In genomic region chr12:27779416-27779815, GRCh38 we compare ENCODE assay signal across 9 cellular contexts. TPM values are rescaled to one million over a fixed set of nuclear protein-coding genes. Genes with fewer than 3 reads are reported as not detected.
DNase-seq lines count a peak whose midpoint lies in the region; ATAC-seq, FAIRE-seq and TF ChIP-seq lines count a peak whose summit lies in the region.
"Had no signal": no experiment of that assay in that cellular context is flagged by ENCODE, and none has a peak within 500 bp of the region (broad histone marks: within the 10 kb centered on the region; RNA-seq: fewer than 3 reads in every experiment).

No MANE protein-coding gene starts in this region.

- peak overlapping the region; percentile 83 to 97 (median 94) for H3K9ac ChIP-seq in BLaER1 treated with 17β-estradiol and CSF1 and Interleukin-3, amounts not matched to agents 10 nM and 100 nM

- peak overlapping the region; percentile 77 for H3K4me3 Mint-ChIP-seq in MCF 10A (ENCODE audit: unreplicated experiment)
- H3K4me3 Mint-ChIP-seq in stimulated activated naive CD8-positive, alpha-beta T cell treated with anti-CD3 and anti-CD28 coated beads, Interleukin-15, Interleukin-2, amounts not matched to agents 100 ng/mL and 50 ng/mL, for 24 hours = peak overlapping the region; percentile 78

- peaks cover 0 to 4% (median 0%) of the 10 kb centered on the region in 11 experiments; a peak in 2 of 22 replicates for H3K9me3 ChIP-seq in BLaER1 treated with 17β-estradiol and CSF1 and Interleukin-3, amounts not matched to agents 10 nM and 100 nM (replicated peaks in 1 of 11)
- H3K9me3 ChIP-seq in OCI-LY7 (ENCODE audit: low read length) = no peaks in the 10 kb centered on the region
- no peaks in the 10 kb centered on the region for H3K9me3 ChIP-seq in left lung

- peaks cover 0 to 33% (median 21%) of the 10 kb centered on the region in 11 experiments; a peak in 13 of 22 replicates for H3K36me3 ChIP-seq in BLaER1 treated with 17β-estradiol and CSF1 and Interleukin-3, amounts not matched to agents 10 nM and 100 nM
- H3K36me3 ChIP-seq in OCI-LY7 (ENCODE audit: insufficient read depth, low read length) (peaks cover 10% of the 10 kb centered on the region; the same call in 1 of the 2 replicates), left lung (no peaks in the 10 kb centered on the region)

- no peaks in the 10 kb centered on the region for H3K9me2 ChIP-seq in OCI-LY7 (ENCODE audit: insufficient read depth, low read length)

- peak; percentile 50 for DNase-seq in OCI-LY7 (ENCODE audit: low spot score)
- no peak for DNase-seq in MCF 10A (ENCODE audit: unreplicated experiment)
- DNase-seq in left lung = no peak
- no peak for DNase-seq in D721Med (ENCODE audit: insufficient read length, low spot score)

- no peak overlapping the region for H3K27ac Mint-ChIP-seq in MCF 10A (ENCODE audit: low read depth, unreplicated experiment)
- H3K27ac Mint-ChIP-seq in stimulated activated naive CD8-positive, alpha-beta T cell treated with anti-CD3 and anti-CD28 coated beads, Interleukin-15, Interleukin-2, amounts not matched to agents 100 ng/mL and 50 ng/mL, for 24 hours = peak overlapping the region; percentile 74

- ATAC-seq in GM18873 (IDR thresholded peaks at IDR 0.05; ENCODE audit: low FRiP score, unreplicated experiment) = peak; percentile 9
- peak; percentile 9 for ATAC-seq in HG03139 (IDR thresholded peaks at IDR 0.05; ENCODE audit: unreplicated experiment)
- ATAC-seq in left lung = no peak

- H3K27me3 Mint-ChIP-seq in MCF 10A (ENCODE audit: insufficient read depth, unreplicated experiment) = no peaks in the 10 kb centered on the region
- H3K27me3 Mint-ChIP-seq in stimulated activated naive CD8-positive, alpha-beta T cell treated with anti-CD3 and anti-CD28 coated beads, Interleukin-15, Interleukin-2, amounts not matched to agents 100 ng/mL and 50 ng/mL, for 24 hours = no peaks in the 10 kb centered on the region

- peaks cover 19% of the 10 kb centered on the region; the same call in 1 of the 2 replicates for H3K79me2 ChIP-seq in OCI-LY7 (ENCODE audit: insufficient read depth, low read depth, low read length)

- no peaks in the 10 kb centered on the region for H3K27me3 ChIP-seq in BLaER1 treated with 17β-estradiol and CSF1 and Interleukin-3, amounts not matched to agents 10 nM and 100 nM
- H3K27me3 ChIP-seq in left lung = no peaks in the 10 kb centered on the region

- H3K27ac ChIP-seq in BLaER1 treated with 17β-estradiol and CSF1 and Interleukin-3, amounts not matched to agents 10 nM and 100 nM = peak overlapping the region; percentile 76 to 98 (median 95)
- H3K27ac ChIP-seq in OCI-LY7 (ENCODE audit: low read depth, low read length, poor library complexity, severe bottlenecking) (peak overlapping the region; percentile 58), left lung (peak overlapping the region; percentile 84 to 86)

- no TSS peak for BruUV-seq in OCI-LY7 (replicated peaks; lab: Mats Ljungman, UMichigan)
- BruUV-seq in MCF 10A (replicated peaks; lab: Mats Ljungman, UMichigan) = no TSS peak

- POLR2A ChIA-PET in OCI-LY7 (lab: Charles Lee) (interaction anchor here (0.6 to 2.1 kb wide), 5 partner anchors 9 to 50 kb away, joined by 3 to 9 read pairs (median 3); no protein-coding TSS in a partner anchor), MCF 10A (lab: Yijun Ruan, JAX) (interaction anchor here (0.6 to 2.2 kb wide), 22 partner anchors 8 to 411 kb away, joined by 3 to 21 read pairs (median 5); partner anchors contain the start of gene CCDC91)

- CTCF ChIA-PET in OCI-LY7 (lab: Charles Lee; ENCODE audit: unreplicated experiment) = interaction anchor here (0.6 kb wide), 1 partner anchor 1269 kb away, joined by 3 read pairs; no protein-coding TSS in a partner anchor
- CTCF ChIA-PET in MCF 10A (lab: Yijun Ruan, JAX) = interaction anchor here (0.6 to 1.8 kb wide), 7 partner anchors 10 to 320 kb away, joined by 3 to 6 read pairs (median 5); no protein-coding TSS in a partner anchor

- H3K9me3 Mint-ChIP-seq in MCF 10A (ENCODE audit: unreplicated experiment) = no peaks in the 10 kb centered on the region
- no peaks in the 10 kb centered on the region for H3K9me3 Mint-ChIP-seq in stimulated activated naive CD8-positive, alpha-beta T cell treated with anti-CD3 and anti-CD28 coated beads, Interleukin-15, Interleukin-2, amounts not matched to agents 100 ng/mL and 50 ng/mL, for 24 hours

- peak overlapping the region; percentile 96 for H2AFZ ChIP-seq in OCI-LY7 (ENCODE audit: low read length)

- H3K4me3 ChIP-seq in BLaER1 treated with 17β-estradiol and CSF1 and Interleukin-3, amounts not matched to agents 10 nM and 100 nM = peak overlapping the region; percentile 67 to 90 (median 84)
- H3K4me3 ChIP-seq in OCI-LY7 (ENCODE audit: low read depth, low read length, poor library complexity, severe bottlenecking) (peak overlapping the region; percentile 77), left lung (peak overlapping the region; percentile 70 to 81)

- intact Hi-C loops in OCI-LY7 (cut with micrococcal nuclease; ENCODE audit: unreplicated experiment) = no loop called here
- intact Hi-C loops in MCF 10A (cut with micrococcal nuclease) = no loop called here
- intact Hi-C loops in left lung (cut with DNase I) = no loop called here

- FAIRE-seq in D721Med (lab: Jason Lieb, UNC) = no peak

- H3K4me1 Mint-ChIP-seq in MCF 10A (ENCODE audit: insufficient read depth, unreplicated experiment) = peaks cover 21% of the 10 kb centered on the region
- peaks cover 30% of the 10 kb centered on the region for H3K4me1 Mint-ChIP-seq in stimulated activated naive CD8-positive, alpha-beta T cell treated with anti-CD3 and anti-CD28 coated beads, Interleukin-15, Interleukin-2, amounts not matched to agents 100 ng/mL and 50 ng/mL, for 24 hours (ENCODE audit: low read depth)

- peak overlapping the region; percentile 96 to 100 (median 98) for H3K4me2 ChIP-seq in BLaER1 treated with 17β-estradiol and CSF1 and Interleukin-3, amounts not matched to agents 10 nM and 100 nM
- H3K4me2 ChIP-seq in OCI-LY7 (ENCODE audit: low read length) = peak overlapping the region; percentile 83

- H3K4me1 ChIP-seq in BLaER1 treated with 17β-estradiol and CSF1 and Interleukin-3, amounts not matched to agents 10 nM and 100 nM = peaks cover 17 to 36% (median 30%) of the 10 kb centered on the region in 10 experiments
- H3K4me1 ChIP-seq in OCI-LY7 (ENCODE audit: insufficient read depth, low read length, poor library complexity, severe bottlenecking) (peaks cover 24% of the 10 kb centered on the region), left lung (peaks cover 13 to 29% of the 10 kb centered on the region in 2 donors)

- H4K20me1 ChIP-seq in BLaER1 treated with 17β-estradiol and CSF1 and Interleukin-3, amounts not matched to agents 10 nM and 100 nM = peaks cover 0 to 11% (median 0%) of the 10 kb centered on the region in 11 experiments; a peak in 4 of 22 replicates
- H4K20me1 ChIP-seq in OCI-LY7 (ENCODE audit: insufficient read depth, low read length) = no peaks in the 10 kb centered on the region

- TF ChIP-seq CTCF in OCI-LY7 (conservative IDR thresholded peaks at IDR 0.05; ENCODE audit: low read length) = no peak
- TF ChIP-seq CTCF in MCF 10A (IDR thresholded peaks at IDR 0.05; ENCODE audit: unreplicated experiment) = no peak
- TF ChIP-seq CTCF in left lung (IDR thresholded peaks at IDR 0.05) = no peak
- TF ChIP-seq CTCF in D721Med (IDR thresholded peaks at IDR 0.05; ENCODE audit: insufficient read depth, missing control alignments) = no peak

- H3K36me3 Mint-ChIP-seq in MCF 10A (ENCODE audit: insufficient read depth, unreplicated experiment) = peaks cover 20% of the 10 kb centered on the region
- H3K36me3 Mint-ChIP-seq in stimulated activated naive CD8-positive, alpha-beta T cell treated with anti-CD3 and anti-CD28 coated beads, Interleukin-15, Interleukin-2, amounts not matched to agents 100 ng/mL and 50 ng/mL, for 24 hours (ENCODE audit: low read depth) = peaks cover 17% of the 10 kb centered on the region

RNA-seq across cellular contexts. Expression of gene KLHL42, which starts 0.6 kb away (rescaled TPM):
- total RNA-seq in OCI-LY7 (2014; rRNA removed; shearing (Covaris generic)) = 19.5 and 24.2 TPM in 2 replicates
- total RNA-seq in OCI-LY7 (2022) (20.9 and 25.2 TPM in 2 replicates), MCF 10A (2022) (32.5 and 37.6 TPM in 2 replicates), left lung (10 to 100 TPM; 21.2 to 25.3 TPM)

RNA-seq across cellular contexts. Expression of gene MANSC4, which starts 0.6 kb away (rescaled TPM):
- total RNA-seq in OCI-LY7 (2014; rRNA removed; shearing (Covaris generic)) = not detected in 2 replicates
- total RNA-seq in OCI-LY7 (2022) = not detected in 2 replicates
- not detected in 2 replicates for total RNA-seq in MCF 10A (2022)
- total RNA-seq in left lung = not detected
- total RNA-seq: T-helper 2 cell treated with Interferon-gamma antibody and Interleukin-4, amounts not matched to agents 100 ng/mL and 5 ng/mL, for 36 hours had no signal
